In genomic region chr5:134174841-134175839, GRCh38 we compare ENCODE assay signal across 8 cellular contexts.
A peak's percentile ranks its signal among the peaks of the same experiment; 100 is the strongest.
DNase-seq lines count a peak whose midpoint lies in the region; ATAC-seq and TF ChIP-seq lines count a peak whose summit lies in the region.

No MANE protein-coding gene starts in this region.

- ATAC-seq in GM21381 (IDR thresholded peaks at IDR 0.05; ENCODE audit: unreplicated experiment) (no peak), GM21367 (IDR thresholded peaks at IDR 0.05; ENCODE audit: unreplicated experiment) (no peak), HG03196 (IDR thresholded peaks at IDR 0.05; ENCODE audit: unreplicated experiment) (no peak)

- H3K9me3 Mint-ChIP-seq in T-helper 1 cell treated with Interleukin-12 subunit alpha and Interleukin-12 subunit beta and Interleukin-4 antibody, amounts not matched to agents 30 μg/mL and 1 μg/mL, for 36 hours: no peaks in the 10 kb centered on the region

- peak overlapping the region; percentile 98 for H3K9ac ChIP-seq in mucosa of stomach (ENCODE audit: low read length)

- H3K27ac Mint-ChIP-seq in T-helper 1 cell treated with Interleukin-12 subunit alpha and Interleukin-12 subunit beta and Interleukin-4 antibody, amounts not matched to agents 30 μg/mL and 1 μg/mL, for 36 hours: peak overlapping the region; percentile 95

- TF ChIP-seq CTCF in choroid plexus epithelial cell (conservative IDR thresholded peaks at IDR 0.05; ENCODE audit: low read depth, low read length): no peak

- no peaks in the 10 kb centered on the region for H3K27me3 ChIP-seq in mucosa of stomach (ENCODE audit: control insufficient read depth, insufficient read depth, low read length)

- peaks cover 22% of the 10 kb centered on the region for H3K4me1 ChIP-seq in mucosa of stomach (ENCODE audit: control insufficient read depth, insufficient read depth, low read length)

- peaks cover 26% of the 10 kb centered on the region for H3K4me1 Mint-ChIP-seq in T-helper 1 cell treated with Interleukin-12 subunit alpha and Interleukin-12 subunit beta and Interleukin-4 antibody, amounts not matched to agents 30 μg/mL and 1 μg/mL, for 36 hours (ENCODE audit: low read depth)

- no peaks in the 10 kb centered on the region for H3K9me3 ChIP-seq in mucosa of stomach (ENCODE audit: control insufficient read depth, low read length)

- peaks cover 21% of the 10 kb centered on the region for H3K36me3 Mint-ChIP-seq in T-helper 1 cell treated with Interleukin-12 subunit alpha and Interleukin-12 subunit beta and Interleukin-4 antibody, amounts not matched to agents 30 μg/mL and 1 μg/mL, for 36 hours (ENCODE audit: low read depth)

- peak overlapping the region; percentile 98 for H3K4me3 ChIP-seq in choroid plexus epithelial cell (ENCODE audit: low read depth, low read length)
- peak overlapping the region; percentile 34 for H3K4me3 ChIP-seq in mucosa of stomach (ENCODE audit: low read length)

- H3K27me3 Mint-ChIP-seq in T-helper 1 cell treated with Interleukin-12 subunit alpha and Interleukin-12 subunit beta and Interleukin-4 antibody, amounts not matched to agents 30 μg/mL and 1 μg/mL, for 36 hours (ENCODE audit: low read depth): peaks cover under 1% of the 10 kb centered on the region

- H3K4me3 Mint-ChIP-seq in T-helper 1 cell treated with Interleukin-12 subunit alpha and Interleukin-12 subunit beta and Interleukin-4 antibody, amounts not matched to agents 30 μg/mL and 1 μg/mL, for 36 hours: peak overlapping the region; percentile 96

- DNase-seq in T-helper 1 cell (no peak), NCI-H748 (lab: John Stamatoyannopoulos, UW; ENCODE audit: unreplicated experiment) (peak; percentile 43), choroid plexus epithelial cell (ENCODE audit: low read depth) (peak; percentile 69)

- H3K36me3 ChIP-seq in mucosa of stomach (ENCODE audit: control insufficient read depth, insufficient read depth, low read length): no peaks in the 10 kb centered on the region

Comparison
In these comparisons a context has a peak if more than half of its experiments do, and no peak if none do; other contexts are left out.
1. DNase-seq: peak in NCI-H748 (single experiment) and choroid plexus epithelial cell (single experiment); none in T-helper 1 cell (0 of 5).